ENCODE assay signal across 8 cellular contexts in the genomic region with DNA sequence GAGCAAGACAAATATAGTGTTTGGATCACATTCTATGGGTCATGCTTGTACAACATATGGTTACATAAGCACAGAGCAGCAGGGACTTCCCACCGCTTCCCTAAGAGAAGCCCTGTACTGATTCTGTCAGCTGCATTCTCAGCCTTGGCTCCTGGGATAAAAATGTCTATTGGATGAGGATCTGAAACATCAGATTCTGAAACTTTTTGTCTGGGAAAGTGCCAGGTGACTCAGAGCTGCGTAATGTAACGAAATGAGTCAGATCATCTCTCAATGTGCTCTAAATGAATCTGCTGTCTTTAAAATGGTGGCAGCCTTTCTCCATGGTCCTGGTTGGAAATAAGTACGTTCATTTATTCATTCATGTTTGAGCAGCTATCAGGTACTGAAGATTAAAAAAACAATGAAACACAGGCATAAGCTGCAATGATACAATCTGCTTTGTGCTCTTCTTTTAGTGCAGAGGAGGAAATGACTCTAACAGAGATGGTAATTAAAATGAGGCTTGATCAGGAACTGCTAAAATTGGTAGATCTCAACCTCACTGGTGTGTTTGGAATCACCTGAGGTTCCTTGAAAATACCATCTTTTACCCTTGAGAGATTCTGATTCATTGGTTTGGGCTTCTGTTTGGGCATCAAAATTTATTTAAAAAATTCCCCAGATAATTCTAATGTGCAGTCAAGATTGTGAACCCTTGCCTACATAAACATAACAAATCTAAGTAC.
DNase-seq lines count a peak whose midpoint lies in the region; ATAC-seq and TF ChIP-seq lines count a peak whose summit lies in the region.

No MANE protein-coding gene starts in this region.

- no peak overlapping the region for H3K4me3 Mint-ChIP-seq in activated CD4-positive, alpha-beta memory T cell treated with anti-CD3 and anti-CD28 coated beads, Interleukin-2, amount 10 ng/mL, durations not matched to agents 7 days and 5 days

- H3K27me3 ChIP-seq in kidney epithelial cell (ENCODE audit: control insufficient read depth, insufficient read depth, low read length) = no peaks in the 10 kb centered on the region

- H3K27ac Mint-ChIP-seq in activated CD4-positive, alpha-beta memory T cell treated with anti-CD3 and anti-CD28 coated beads, Interleukin-2, amount 10 ng/mL, durations not matched to agents 7 days and 5 days = no peak overlapping the region

- H3K36me3 ChIP-seq in kidney epithelial cell (ENCODE audit: control insufficient read depth, insufficient read depth, low read length) = no peaks in the 10 kb centered on the region

- POLR2A ChIA-PET in activated CD4-positive, alpha-beta memory T cell treated with anti-CD3 and anti-CD28 coated beads, Interleukin-2, amount 10 ng/mL, durations not matched to agents 7 days and 5 days (lab: Charles Lee) = interaction anchor here (1.2 kb wide), 1 partner anchor 25 kb away, joined by 3 read pairs; no protein-coding TSS in a partner anchor

- H3K4me3 ChIP-seq in kidney epithelial cell (ENCODE audit: low read depth, low read length) = no peak overlapping the region

- TF ChIP-seq CTCF in kidney epithelial cell (IDR thresholded peaks at IDR 0.05; ENCODE audit: insufficient read depth, low read length, poor library complexity, severe bottlenecking) = no peak

- peak; percentile 89 for DNase-seq in COLO829 (ENCODE audit: low spot score)
- peak; percentile 28 for DNase-seq in activated CD4-positive, alpha-beta memory T cell treated with anti-CD3 and anti-CD28 coated beads, Interleukin-2, amount 10 ng/mL, durations not matched to agents 7 days and 5 days
- DNase-seq in kidney epithelial cell (ENCODE audit: low read depth) = peak; percentile 86
- no peak for DNase-seq in GM19240 (ENCODE audit: insufficient read length, low spot score)
- DNase-seq in SHP77 (lab: John Stamatoyannopoulos, UW) = no peak
- no peak for DNase-seq in retina

- ATAC-seq in GM19452 (IDR thresholded peaks at IDR 0.05; ENCODE audit: unreplicated experiment) = peak; percentile 93
- ATAC-seq in HG03354 (IDR thresholded peaks at IDR 0.05; ENCODE audit: poor library complexity, severe bottlenecking, unreplicated experiment) = peak; percentile 86

- H3K27me3 Mint-ChIP-seq in activated CD4-positive, alpha-beta memory T cell treated with anti-CD3 and anti-CD28 coated beads, Interleukin-2, amount 10 ng/mL, durations not matched to agents 7 days and 5 days = peaks cover 45% of the 10 kb centered on the region

- peaks cover 9% of the 10 kb centered on the region for H3K4me1 Mint-ChIP-seq in activated CD4-positive, alpha-beta memory T cell treated with anti-CD3 and anti-CD28 coated beads, Interleukin-2, amount 10 ng/mL, durations not matched to agents 7 days and 5 days

- CTCF ChIA-PET in activated CD4-positive, alpha-beta memory T cell treated with anti-CD3 and anti-CD28 coated beads, Interleukin-2, amount 10 ng/mL, durations not matched to agents 7 days and 5 days (lab: Charles Lee) = no interaction called here

- H3K36me3 Mint-ChIP-seq in activated CD4-positive, alpha-beta memory T cell treated with anti-CD3 and anti-CD28 coated beads, Interleukin-2, amount 10 ng/mL, durations not matched to agents 7 days and 5 days (ENCODE audit: low read depth) = no peaks in the 10 kb centered on the region

- H3K9me3 Mint-ChIP-seq in activated CD4-positive, alpha-beta memory T cell treated with anti-CD3 and anti-CD28 coated beads, Interleukin-2, amount 10 ng/mL, durations not matched to agents 7 days and 5 days = no peaks in the 10 kb centered on the region

Comparison
In these comparisons a context has a peak if more than half of its experiments do, and no peak if none do; other contexts are left out.
1. DNase-seq: peak in COLO829 (single experiment), activated CD4-positive, alpha-beta memory T cell treated with anti-CD3 and anti-CD28 coated beads, Interleukin-2, amount 10 ng/mL, durations not matched to agents 7 days and 5 days (single experiment) and kidney epithelial cell (single experiment); none in GM19240 (single experiment), SHP77 (0 of 2) and retina (single experiment).